In the genomic region with DNA sequence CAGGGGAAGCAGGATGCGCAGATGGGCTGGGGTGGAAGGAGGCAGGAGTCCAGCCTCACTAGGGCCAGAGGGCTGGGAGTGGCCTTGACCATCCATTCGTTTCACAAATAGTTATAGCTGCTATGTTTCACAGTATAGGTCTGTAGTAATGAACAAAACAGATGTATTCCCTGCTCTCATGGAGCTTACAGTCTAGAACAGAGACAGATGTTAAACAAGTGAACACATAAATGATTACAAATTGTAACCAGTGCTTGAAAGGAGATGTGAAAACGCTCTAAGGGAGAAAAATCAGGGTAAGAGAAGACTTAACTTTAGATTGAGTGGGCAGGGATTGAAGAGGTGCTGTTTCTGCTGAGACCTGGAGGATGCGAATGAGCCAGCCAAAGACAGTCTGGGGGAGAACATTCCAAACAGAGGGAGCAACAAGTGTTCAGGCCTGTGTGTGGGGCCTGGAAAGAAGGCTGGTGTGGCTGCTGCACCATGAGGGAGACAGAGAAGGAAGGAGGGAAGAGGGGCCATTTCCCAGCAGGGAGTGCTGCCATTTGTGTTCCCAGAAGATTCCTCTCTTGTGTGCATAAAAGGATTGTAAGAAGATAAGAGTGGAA, we compare ENCODE assay signal across 17 cellular contexts.
"Had no signal": no experiment of that assay in that cellular context is flagged by ENCODE, and none has a peak within 500 bp of the region (broad histone marks: within the 10 kb centered on the region; RNA-seq: fewer than 3 reads in every experiment).

No MANE protein-coding gene starts in this region.

- H3K9me3 Mint-ChIP-seq: activated CD4-positive, alpha-beta memory T cell treated with anti-CD3 and anti-CD28 coated beads for 36 hours; activated naive CD4-positive, alpha-beta T cell treated with anti-CD3 and anti-CD28 coated beads for 36 hours; activated T-helper 2 cell treated with anti-CD3 and anti-CD28 coated beads, Interferon-gamma antibody, Interleukin-2, Interleukin-4, amounts not matched to agents 10 μg/mL and 5 μg/mL and 100 μg/mL, durations not matched to agents 14 hours and 24 hours and 36 hours; natural killer cell treated with Interleukin-12 subunit alpha and Interleukin-12 subunit beta and Interleukin-15 and Interleukin-18, amount 100 ng/mL, for 72 hours; T-helper 1 cell treated with Interleukin-12 subunit alpha and Interleukin-12 subunit beta and Interleukin-4 antibody, amounts not matched to agents 30 μg/mL and 1 μg/mL, for 36 hours had no signal

- H3K4me3 ChIP-seq: ascending aorta, breast epithelium, ovary, sigmoid colon, thoracic aorta had no signal

- H3K27ac ChIP-seq: ascending aorta, ovary, sigmoid colon, thoracic aorta, WERI-Rb-1 had no signal

- H3K4me1 ChIP-seq: ascending aorta, breast epithelium, sigmoid colon had no signal

- H3K36me3 ChIP-seq: ascending aorta, breast epithelium, ovary, sigmoid colon, thoracic aorta, WERI-Rb-1 had no signal

- H3K27ac Mint-ChIP-seq: activated CD4-positive, alpha-beta memory T cell treated with anti-CD3 and anti-CD28 coated beads for 36 hours; activated CD4-positive, alpha-beta T cell treated with anti-CD3 and anti-CD28 coated beads for 36 hours; activated CD8-positive, alpha-beta memory T cell treated with anti-CD3 and anti-CD28 coated beads, Interleukin-2, amount 10 ng/mL, durations not matched to agents 7 days and 5 days; activated naive CD4-positive, alpha-beta T cell treated with anti-CD3 and anti-CD28 coated beads for 36 hours; activated T-helper 2 cell treated with anti-CD3 and anti-CD28 coated beads, Interferon-gamma antibody, Interleukin-2, Interleukin-4, amounts not matched to agents 10 μg/mL and 5 μg/mL and 100 μg/mL, durations not matched to agents 14 hours and 24 hours and 36 hours; natural killer cell treated with Interleukin-12 subunit alpha and Interleukin-12 subunit beta and Interleukin-15 and Interleukin-18, amount 100 ng/mL, for 72 hours; T-helper 1 cell treated with Interleukin-12 subunit alpha and Interleukin-12 subunit beta and Interleukin-4 antibody, amounts not matched to agents 30 μg/mL and 1 μg/mL, for 36 hours had no signal

- DNase-seq: activated CD4-positive, alpha-beta memory T cell treated with anti-CD3 and anti-CD28 coated beads for 36 hours; activated CD4-positive, alpha-beta T cell treated with anti-CD3 and anti-CD28 coated beads for 36 hours; activated CD8-positive, alpha-beta memory T cell treated with anti-CD3 and anti-CD28 coated beads, Interleukin-2, amount 10 ng/mL, durations not matched to agents 7 days and 5 days; activated naive CD4-positive, alpha-beta T cell treated with anti-CD3 and anti-CD28 coated beads for 36 hours; activated T-cell treated with anti-CD3 and anti-CD28 coated beads, Interleukin-2, amount 50 U/mL, for 1 hour; dermis blood vessel endothelial cell; ovary; sigmoid colon; stimulated activated CD4-positive, alpha-beta T cell treated with anti-CD3 and anti-CD28 coated beads, Interleukin-1b, Interleukin-23, amount 100 ng/mL, for 48 hours had no signal

- H3K9me3 ChIP-seq: ascending aorta, breast epithelium, ovary, sigmoid colon, thoracic aorta had no signal

- H3K27me3 ChIP-seq: ascending aorta, breast epithelium, ovary, sigmoid colon had no signal

- H3K4me3 Mint-ChIP-seq: activated CD4-positive, alpha-beta memory T cell treated with anti-CD3 and anti-CD28 coated beads for 36 hours; activated CD4-positive, alpha-beta T cell treated with anti-CD3 and anti-CD28 coated beads for 36 hours; activated CD8-positive, alpha-beta memory T cell treated with anti-CD3 and anti-CD28 coated beads, Interleukin-2, amount 10 ng/mL, durations not matched to agents 7 days and 5 days; activated naive CD4-positive, alpha-beta T cell treated with anti-CD3 and anti-CD28 coated beads for 36 hours; natural killer cell treated with Interleukin-12 subunit alpha and Interleukin-12 subunit beta and Interleukin-15 and Interleukin-18, amount 100 ng/mL, for 72 hours; T-helper 1 cell treated with Interleukin-12 subunit alpha and Interleukin-12 subunit beta and Interleukin-4 antibody, amounts not matched to agents 30 μg/mL and 1 μg/mL, for 36 hours had no signal

- H3K27me3 Mint-ChIP-seq: activated CD4-positive, alpha-beta memory T cell treated with anti-CD3 and anti-CD28 coated beads for 36 hours; activated CD4-positive, alpha-beta T cell treated with anti-CD3 and anti-CD28 coated beads for 36 hours; activated CD8-positive, alpha-beta memory T cell treated with anti-CD3 and anti-CD28 coated beads, Interleukin-2, amount 10 ng/mL, durations not matched to agents 7 days and 5 days; natural killer cell treated with Interleukin-12 subunit alpha and Interleukin-12 subunit beta and Interleukin-15 and Interleukin-18, amount 100 ng/mL, for 72 hours had no signal

- ATAC-seq: activated CD4-positive, alpha-beta T cell treated with anti-CD3 and anti-CD28 coated beads for 36 hours; activated CD8-positive, alpha-beta memory T cell treated with anti-CD3 and anti-CD28 coated beads, Interleukin-2, amount 10 ng/mL, durations not matched to agents 7 days and 5 days; left lobe of liver; natural killer cell treated with Interleukin-12 subunit alpha and Interleukin-12 subunit beta and Interleukin-15 and Interleukin-18, amount 100 ng/mL, for 72 hours had no signal
